Comparison of ENCODE assay signal across 10 cellular contexts in the genomic region with DNA sequence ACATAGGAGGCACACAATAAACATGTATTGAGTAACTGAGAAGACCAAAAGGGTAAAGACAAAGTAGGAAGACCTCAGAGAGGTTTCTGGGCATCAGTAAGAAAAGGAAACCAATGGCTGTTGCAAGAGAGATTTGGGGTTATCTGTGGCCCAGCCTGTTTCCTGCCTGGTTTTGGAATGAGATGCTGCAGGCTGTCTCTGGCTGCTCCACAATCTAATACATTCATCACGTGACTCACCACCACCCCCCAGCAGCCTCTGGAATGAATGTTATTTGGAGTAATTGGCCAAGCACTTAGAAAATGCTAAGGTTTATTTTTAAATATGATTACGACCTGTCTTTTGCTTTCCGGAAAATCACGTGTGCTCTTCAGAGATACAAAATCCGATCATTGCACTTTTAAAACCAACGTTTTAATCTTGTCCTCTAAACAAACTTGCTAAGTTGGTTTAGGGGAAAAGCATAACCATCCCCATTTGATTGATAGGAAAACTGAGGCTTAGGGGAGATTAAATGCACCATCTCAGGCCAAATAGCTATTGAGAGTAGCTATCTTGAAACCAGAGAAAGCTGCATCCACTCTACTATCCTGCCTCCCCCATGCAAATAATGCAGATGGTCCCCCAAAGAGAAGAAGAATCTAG.
DNase-seq lines count a peak whose midpoint lies in the region; ATAC-seq, FAIRE-seq and TF ChIP-seq lines count a peak whose summit lies in the region.
"Had no signal": no experiment of that assay in that cellular context is flagged by ENCODE, and none has a peak within 500 bp of the region (broad histone marks: within the 10 kb centered on the region; RNA-seq: fewer than 3 reads in every experiment).

No MANE protein-coding gene starts in this region.

- peaks cover 0 to 9% (median 7%) of the 10 kb centered on the region in 7 donors for H3K4me1 Mint-ChIP-seq in naive thymus-derived CD4-positive, alpha-beta T cell

- CTCF ChIA-PET in naive thymus-derived CD4-positive, alpha-beta T cell (lab: Charles Lee): no interaction called here

- no peak overlapping the region for H3K4me3 Mint-ChIP-seq in naive thymus-derived CD4-positive, alpha-beta T cell
- H3K4me3 Mint-ChIP-seq: type B pancreatic cell had no signal

- H3K4me3 ChIP-seq in choroid plexus epithelial cell (ENCODE audit: low read depth, low read length) (no peak overlapping the region), SJCRH30 (no peak overlapping the region)
- no peak overlapping the region for H3K4me3 ChIP-seq in naive thymus-derived CD4-positive, alpha-beta T cell (ENCODE audit: low read length)

- peak; percentile 96 for DNase-seq in EL
- DNase-seq in NCI-H226: peak; percentile 93
- DNase-seq in choroid plexus epithelial cell (ENCODE audit: low read depth): peak; percentile 94
- DNase-seq in naive thymus-derived CD4-positive, alpha-beta T cell: no peak
- no peak for DNase-seq in SJCRH30
- no peak for DNase-seq in HUDEP-2 (lab: John Stamatoyannopoulos, UW; ENCODE audit: unreplicated experiment in 76 of 76)
- no peak for DNase-seq in RCC 7860 (ENCODE audit: low spot score)
- DNase-seq: glutamatergic neuron had no signal

- H3K9me3 Mint-ChIP-seq in naive thymus-derived CD4-positive, alpha-beta T cell: peaks cover 0 to 5% (median 0%) of the 10 kb centered on the region in 11 donors
- H3K9me3 Mint-ChIP-seq: type B pancreatic cell had no signal

- no peaks in the 10 kb centered on the region for H3K9me3 ChIP-seq in naive thymus-derived CD4-positive, alpha-beta T cell (ENCODE audit: control insufficient read depth in 2 of 3, low read length in 3 of 3)
- no peaks in the 10 kb centered on the region for H3K9me3 ChIP-seq in SJCRH30 (replicated peaks)

- H3K4me1 ChIP-seq in naive thymus-derived CD4-positive, alpha-beta T cell (ENCODE audit: control insufficient read depth in 2 of 2, insufficient read depth in 2 of 2, low read length in 2 of 2): no peaks in the 10 kb centered on the region
- H3K4me1 ChIP-seq in SJCRH30: no peaks in the 10 kb centered on the region

- POLR2A ChIA-PET in naive thymus-derived CD4-positive, alpha-beta T cell (lab: Charles Lee): no interaction called here

- no peak for TF ChIP-seq CTCF in choroid plexus epithelial cell (conservative IDR thresholded peaks at IDR 0.05; ENCODE audit: low read depth, low read length)

- ATAC-seq in naive thymus-derived CD4-positive, alpha-beta T cell: peak; percentile 31
- ATAC-seq in HG03469 (IDR thresholded peaks at IDR 0.05; ENCODE audit: unreplicated experiment): no peak

- H3K36me3 Mint-ChIP-seq in naive thymus-derived CD4-positive, alpha-beta T cell: no peaks in the 10 kb centered on the region
- H3K36me3 Mint-ChIP-seq: type B pancreatic cell had no signal

- intact Hi-C loops in naive thymus-derived CD4-positive, alpha-beta T cell (cut with micrococcal nuclease): no loop called here

- H3K36me3 ChIP-seq in naive thymus-derived CD4-positive, alpha-beta T cell (ENCODE audit: control insufficient read depth in 2 of 3, insufficient read depth in 3 of 3, low read length in 3 of 3): no peaks in the 10 kb centered on the region
- no peaks in the 10 kb centered on the region for H3K36me3 ChIP-seq in SJCRH30

- peaks cover 11 to 24% (median 17%) of the 10 kb centered on the region in 5 donors for H3K27me3 Mint-ChIP-seq in naive thymus-derived CD4-positive, alpha-beta T cell

- H3K27me3 ChIP-seq in naive thymus-derived CD4-positive, alpha-beta T cell (ENCODE audit: control insufficient read depth in 2 of 2, insufficient read depth in 2 of 2, low read length in 2 of 2): no peaks in the 10 kb centered on the region
- H3K27me3 ChIP-seq in SJCRH30: peaks cover 10% of the 10 kb centered on the region; the same call in 1 of the 2 replicates

- no peak overlapping the region for H3K27ac Mint-ChIP-seq in naive thymus-derived CD4-positive, alpha-beta T cell
- H3K27ac Mint-ChIP-seq: type B pancreatic cell had no signal

- H3K27ac ChIP-seq in naive thymus-derived CD4-positive, alpha-beta T cell (ENCODE audit: low read depth, low read length): no peak overlapping the region
- no peak overlapping the region for H3K27ac ChIP-seq in SJCRH30

- no peak for FAIRE-seq in RCC 7860 (lab: Jason Lieb, UNC)

Comparison
In these comparisons a context has a peak if more than half of its experiments do, and no peak if none do; other contexts are left out.
1. DNase-seq: peak in EL (single experiment), NCI-H226 (single experiment) and choroid plexus epithelial cell (single experiment); none in naive thymus-derived CD4-positive, alpha-beta T cell (0 of 9), SJCRH30 (0 of 2), HUDEP-2 (0 of 76) and RCC 7860 (single experiment).